ENCODE assay signal across 12 cellular contexts in the genomic region with DNA sequence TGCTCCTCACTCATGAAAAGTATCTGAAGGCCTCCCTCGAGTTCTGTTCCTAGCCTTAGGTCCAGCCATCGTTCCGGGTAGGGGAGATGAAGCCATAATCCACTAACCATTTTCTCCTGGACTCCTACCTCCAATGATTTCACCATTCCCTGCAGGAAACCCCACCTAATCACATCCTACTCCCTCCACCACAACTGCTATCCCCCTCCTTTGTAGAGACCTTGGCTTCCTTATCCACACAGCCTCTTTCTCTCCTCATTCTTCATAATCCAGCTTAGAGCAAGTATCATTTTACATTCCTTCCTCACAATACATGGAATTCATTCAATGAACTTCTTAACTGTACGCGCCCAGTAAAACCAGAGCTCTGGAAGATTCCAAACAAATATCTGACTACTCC. TPM values are rescaled to one million over a fixed set of nuclear protein-coding genes. Genes with fewer than 3 reads are reported as not detected.
DNase-seq lines count a peak whose midpoint lies in the region; ATAC-seq and TF ChIP-seq lines count a peak whose summit lies in the region.
"Had no signal": no experiment of that assay in that cellular context is flagged by ENCODE, and none has a peak within 500 bp of the region (broad histone marks: within the 10 kb centered on the region; RNA-seq: fewer than 3 reads in every experiment).

No MANE protein-coding gene starts in this region.

- peaks cover 92% of the 10 kb centered on the region for H3K79me2 ChIP-seq in MM.1S (ENCODE audit: low read length)

- peaks cover 85% of the 10 kb centered on the region for H4K20me1 ChIP-seq in MM.1S (ENCODE audit: insufficient read depth, low read length)

- H3K36me3 Mint-ChIP-seq in activated CD8-positive, alpha-beta T cell treated with anti-CD3 and anti-CD28 coated beads, Interleukin-2, amount 10 ng/mL, durations not matched to agents 7 days and 5 days (ENCODE audit: low read depth), result peaks cover 97% of the 10 kb centered on the region

- H3K4me1 ChIP-seq in left ventricle myocardium inferior (peaks cover 60% of the 10 kb centered on the region), MM.1S (ENCODE audit: low read length) (peaks cover 21% of the 10 kb centered on the region)

- intact Hi-C loops in left ventricle myocardium inferior (cut with micrococcal nuclease) (loop anchor here (5.0 kb wide), 1 partner anchor 47 kb away; a partner anchor contains a TSS), left cardiac atrium (cut with DNase I) (no loop called here)

- DNase-seq in left ventricle myocardium inferior (no peak), left cardiac atrium (no peak), MM.1S (no peak), NCI-H1436 (lab: John Stamatoyannopoulos, UW) (no peak)
- no peak for DNase-seq in activated CD8-positive, alpha-beta T cell treated with anti-CD3 and anti-CD28 coated beads, Interleukin-2, amount 10 ng/mL, durations not matched to agents 7 days and 5 days
- DNase-seq: activated CD4-positive, alpha-beta T cell treated with anti-CD3 and anti-CD28 coated beads for 1 hour; GOT3 had no signal

- peaks cover 91% of the 10 kb centered on the region for H3K36me3 ChIP-seq in left ventricle myocardium inferior
- peaks cover 59% of the 10 kb centered on the region for H3K36me3 ChIP-seq in MM.1S (replicated peaks; ENCODE audit: insufficient read depth, low read length)

- H3K4me3 Mint-ChIP-seq in activated CD8-positive, alpha-beta T cell treated with anti-CD3 and anti-CD28 coated beads, Interleukin-2, amount 10 ng/mL, durations not matched to agents 7 days and 5 days, result no peak overlapping the region

- H3K9ac ChIP-seq in MM.1S (ENCODE audit: low read length), result no peak overlapping the region

- TF ChIP-seq CTCF in left ventricle myocardium inferior (IDR thresholded peaks at IDR 0.05; ENCODE audit: borderline replicate concordance), result no peak
- no peak for TF ChIP-seq CTCF in MM.1S (IDR thresholded peaks at IDR 0.05; ENCODE audit: low read length)

- H3K4me3 ChIP-seq in left ventricle myocardium inferior, result no peak overlapping the region
- H3K4me3 ChIP-seq in MM.1S (ENCODE audit: low read length), result no peak overlapping the region

- CTCF ChIA-PET in activated CD8-positive, alpha-beta T cell treated with anti-CD3 and anti-CD28 coated beads, Interleukin-2, amount 10 ng/mL, durations not matched to agents 7 days and 5 days (lab: Charles Lee), result interaction anchor here (0.7 to 1.6 kb wide), 6 partner anchors 9 to 97 kb away, joined by 3 to 6 read pairs (median 3); no protein-coding TSS in a partner anchor

- no peaks in the 10 kb centered on the region for H3K27me3 Mint-ChIP-seq in activated CD8-positive, alpha-beta T cell treated with anti-CD3 and anti-CD28 coated beads, Interleukin-2, amount 10 ng/mL, durations not matched to agents 7 days and 5 days (ENCODE audit: low read depth)

- ATAC-seq in left cardiac atrium (no peak), GM18870 (IDR thresholded peaks at IDR 0.05; ENCODE audit: unreplicated experiment) (no peak)
- no peak for ATAC-seq in activated CD8-positive, alpha-beta T cell treated with anti-CD3 and anti-CD28 coated beads, Interleukin-2, amount 10 ng/mL, durations not matched to agents 7 days and 5 days

- no peaks in the 10 kb centered on the region for H3K9me3 Mint-ChIP-seq in activated CD8-positive, alpha-beta T cell treated with anti-CD3 and anti-CD28 coated beads, Interleukin-2, amount 10 ng/mL, durations not matched to agents 7 days and 5 days (ENCODE audit: insufficient read depth)

- H2AFZ ChIP-seq in MM.1S (ENCODE audit: low read length), result no peak overlapping the region

- H3K27ac ChIP-seq in left ventricle myocardium inferior (replicated peaks) (peak overlapping the region; percentile 31), layer of hippocampus (ENCODE audit: low read depth, low read length) (peak overlapping the region; percentile 52), temporal lobe (ENCODE audit: low read depth, low read length) (peak overlapping the region; percentile 86), MM.1S (ENCODE audit: low read length) (no peak overlapping the region)

- no peaks in the 10 kb centered on the region for H3K9me2 ChIP-seq in MM.1S (replicated peaks; ENCODE audit: insufficient read depth, low read length)

- H3F3A ChIP-seq in MM.1S (ENCODE audit: insufficient read depth, low read length), result peaks cover 80% of the 10 kb centered on the region

- H3K9me3 ChIP-seq in left ventricle myocardium inferior (replicated peaks), result no peaks in the 10 kb centered on the region
- H3K9me3 ChIP-seq in MM.1S (replicated peaks; ENCODE audit: insufficient read depth, low read length), result no peaks in the 10 kb centered on the region

- POLR2A ChIA-PET in activated CD8-positive, alpha-beta T cell treated with anti-CD3 and anti-CD28 coated beads, Interleukin-2, amount 10 ng/mL, durations not matched to agents 7 days and 5 days (lab: Charles Lee), result interaction anchor here (0.6 to 1.0 kb wide), 2 partner anchors 19 to 64 kb away, joined by 3 read pairs; a partner anchor contains a TSS

- H3K27ac Mint-ChIP-seq in activated CD8-positive, alpha-beta T cell treated with anti-CD3 and anti-CD28 coated beads, Interleukin-2, amount 10 ng/mL, durations not matched to agents 7 days and 5 days, result peak overlapping the region; percentile 36

- H3K27me3 ChIP-seq in left ventricle myocardium inferior (ENCODE audit: low read depth), result no peaks in the 10 kb centered on the region
- no peaks in the 10 kb centered on the region for H3K27me3 ChIP-seq in layer of hippocampus (ENCODE audit: control insufficient read depth, insufficient read depth, low read length)
- no peaks in the 10 kb centered on the region for H3K27me3 ChIP-seq in MM.1S (replicated peaks; ENCODE audit: insufficient read depth, low read length)

- H3K4me2 ChIP-seq in MM.1S (ENCODE audit: low read depth, low read length), result no peak overlapping the region

- H3K4me1 Mint-ChIP-seq in activated CD8-positive, alpha-beta T cell treated with anti-CD3 and anti-CD28 coated beads, Interleukin-2, amount 10 ng/mL, durations not matched to agents 7 days and 5 days (ENCODE audit: low read depth), result peaks cover 86% of the 10 kb centered on the region

RNA-seq across cellular contexts. Expression of a gene that starts 18.7 kb away (rescaled TPM):
- 70.5 TPM for total RNA-seq in left ventricle myocardium inferior
- 100 to 1,000 TPM in 1 of 2 donors, 10 to 100 TPM in 1; 83.6 to 107 TPM for total RNA-seq in left cardiac atrium
- 100 to 1,000 TPM; 512 to 515 TPM for total RNA-seq in activated CD8-positive, alpha-beta T cell treated with anti-CD3 and anti-CD28 coated beads, Interleukin-2, amount 10 ng/mL, durations not matched to agents 7 days and 5 days
- 63.4 TPM for total RNA-seq in temporal lobe

RNA-seq across cellular contexts. Expression of a gene that starts 18.9 kb away (rescaled TPM):
- total RNA-seq in left ventricle myocardium inferior, result not detected
- total RNA-seq in left cardiac atrium, result not detected
- total RNA-seq in activated CD8-positive, alpha-beta T cell treated with anti-CD3 and anti-CD28 coated beads, Interleukin-2, amount 10 ng/mL, durations not matched to agents 7 days and 5 days, result not detected
- not detected for total RNA-seq in temporal lobe
- total RNA-seq: dermis microvascular lymphatic vessel endothelial cell, pulmonary artery endothelial cell had no signal

RNA-seq across cellular contexts. Expression of a gene that starts 46.6 kb away (rescaled TPM):
- 2.2 TPM for total RNA-seq in left ventricle myocardium inferior
- total RNA-seq in left cardiac atrium, result 1 to 10 TPM; 2.2 to 2.3 TPM
- 1 to 10 TPM; 4.8 to 5.2 TPM for total RNA-seq in activated CD8-positive, alpha-beta T cell treated with anti-CD3 and anti-CD28 coated beads, Interleukin-2, amount 10 ng/mL, durations not matched to agents 7 days and 5 days
- total RNA-seq in temporal lobe, result 12.5 TPM
